In the genomic region with DNA sequence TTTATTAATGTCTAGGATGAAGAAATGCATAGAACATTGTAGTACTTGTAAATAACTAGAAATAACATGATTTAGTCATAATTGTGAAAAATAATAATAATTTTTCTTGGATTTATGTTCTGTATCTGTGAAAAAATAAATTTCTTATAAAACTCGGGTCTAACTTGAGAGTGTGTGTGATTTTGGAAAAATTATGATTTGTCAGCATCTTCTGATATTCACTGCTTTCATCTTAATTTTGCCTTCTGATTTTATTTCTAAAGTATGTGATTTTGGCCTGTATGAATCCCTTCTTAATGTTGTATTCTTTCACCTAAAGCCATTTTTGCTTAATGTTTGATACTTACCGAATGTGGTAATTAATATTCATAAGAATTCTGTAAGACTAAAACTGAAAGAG, we compare ENCODE assay signal across 20 cellular contexts. TPM values are rescaled to one million over a fixed set of nuclear protein-coding genes. Genes with fewer than 3 reads are reported as not detected.
A peak's percentile ranks its signal among the peaks of the same experiment; 100 is the strongest.
DNase-seq lines count a peak whose midpoint lies in the region; ATAC-seq, FAIRE-seq and TF ChIP-seq lines count a peak whose summit lies in the region.
"Had no signal": no experiment of that assay in that cellular context is flagged by ENCODE, and none has a peak within 500 bp of the region (broad histone marks: within the 10 kb centered on the region; RNA-seq: fewer than 3 reads in every experiment).

No MANE protein-coding gene starts in this region.

- 3% methylated on average over 2 of the region's 2 CpGs for WGBS in HepG2 (ENCODE audit: low lambda C conversion rate)
- 74% methylated on average over 2 of the region's 2 CpGs for WGBS in right lobe of liver (ENCODE audit: insufficient coverage, low coverage, low lambda C conversion rate, missing lambda C conversion rate)
- WGBS in IMR-90 (ENCODE audit: extremely low coverage in 2 of 2, insufficient read length in 1 of 2), 2 experiments: no CpG with 5 or more reads among the region's 2 CpGs
- 88 to 90% (median 90%) methylated on average over 2 of the region's 2 CpGs for WGBS in small intestine, 3 donors

- peaks cover 24% of the 10 kb centered on the region for H3K36me3 Mint-ChIP-seq in T-helper 17 cell (ENCODE audit: low read depth)

- peak overlapping the region; percentile 62 for H3K27ac Mint-ChIP-seq in T-helper 17 cell
- H3K27ac Mint-ChIP-seq: GM23338, H9 had no signal

- no peak overlapping the region for H3K9ac ChIP-seq in HepG2 (ENCODE audit: insufficient read depth, low read depth, low read length)
- no peak overlapping the region for H3K9ac ChIP-seq in IMR-90 (ENCODE audit: low read depth, low read length)

- H3K9me3 ChIP-seq in HepG2 (ENCODE audit: low read length): no peaks in the 10 kb centered on the region
- no peaks in the 10 kb centered on the region for H3K9me3 ChIP-seq in right lobe of liver
- no peaks in the 10 kb centered on the region for H3K9me3 ChIP-seq in IMR-90 (ENCODE audit: control insufficient read depth, insufficient read depth, low read length)
- H3K9me3 ChIP-seq in T-helper 17 cell (ENCODE audit: control insufficient read depth, low read length, poor library complexity, severe bottlenecking): no peaks in the 10 kb centered on the region
- H3K9me3 ChIP-seq in small intestine (ENCODE audit: control insufficient read depth, low read depth): no peaks in the 10 kb centered on the region
- H3K9me3 ChIP-seq in ascending aorta: no peaks in the 10 kb centered on the region

- POLR2A ChIA-PET in HepG2 (lab: Yijun Ruan, JAX): no interaction called here
- POLR2A ChIA-PET in IMR-90 (lab: Charles Lee; ENCODE audit: unreplicated experiment): interaction anchor here (0.6 kb wide), 1 partner anchor 1150 kb away, joined by 3 read pairs; no protein-coding TSS in a partner anchor

- H3K27me3 Mint-ChIP-seq in T-helper 17 cell: no peaks in the 10 kb centered on the region

- H3K4me3 ChIP-seq in HepG2 (replicated peaks in 1 of 3; ENCODE audit: insufficient read depth in 1 of 3, low read depth in 2 of 3, low read length in 3 of 3): no peak overlapping the region
- H3K4me3 ChIP-seq in right lobe of liver: no peak overlapping the region
- no peak overlapping the region for H3K4me3 ChIP-seq in IMR-90 (ENCODE audit: insufficient read depth, low read depth, low read length)
- H3K4me3 ChIP-seq in small intestine (ENCODE audit: low read depth in 1 of 2, low read length in 2 of 2): no peak overlapping the region
- H3K4me3 ChIP-seq in ascending aorta: no peak overlapping the region
- H3K4me3 ChIP-seq: GM12878, GM23338 had no signal

- no peak for FAIRE-seq in HepG2 (lab: Jason Lieb, UNC)
- peak; percentile 44 for FAIRE-seq in small intestine (lab: Jason Lieb, UNC)
- FAIRE-seq: D721Med, GM12878 had no signal

- intact Hi-C loops in HepG2 (cut with micrococcal nuclease; ENCODE audit: unreplicated experiment) (no loop called here), right lobe of liver (cut with DNase I) (no loop called here), IMR-90 (cut with micrococcal nuclease) (no loop called here), ascending aorta (cut with DNase I) (no loop called here)

- dilution Hi-C loops in IMR-90 (cut with HindIII; ENCODE audit: low sequenced_read_pairs, unreplicated experiment): no loop called here

- peaks cover 23% of the 10 kb centered on the region for H3K4me1 Mint-ChIP-seq in T-helper 17 cell
- H3K4me1 Mint-ChIP-seq: GM23338, H9 had no signal

- no peak overlapping the region for H2AK9ac ChIP-seq in IMR-90 (replicated peaks; ENCODE audit: low read depth, low read length, poor library complexity)

- H3K27ac ChIP-seq in HepG2 (ENCODE audit: extremely low read length, insufficient read depth, low read length): no peak overlapping the region
- no peak overlapping the region for H3K27ac ChIP-seq in right lobe of liver
- no peak overlapping the region for H3K27ac ChIP-seq in IMR-90 (ENCODE audit: insufficient read depth, low read length)
- H3K27ac ChIP-seq in small intestine (ENCODE audit: low read depth in 1 of 2, low read length in 1 of 2): no peak overlapping the region
- H3K27ac ChIP-seq in ascending aorta: no peak overlapping the region

- no peak overlapping the region for H2AFZ ChIP-seq in HepG2 (ENCODE audit: low read length)
- no peak overlapping the region for H2AFZ ChIP-seq in IMR-90 (replicated peaks; ENCODE audit: low read length, poor library complexity)
- H2AFZ ChIP-seq: GM23338 had no signal

- H3K4ac ChIP-seq in IMR-90 (ENCODE audit: low read depth, low read length): no peak overlapping the region

- CTCF ChIA-PET in HepG2 (lab: Yijun Ruan, JAX; ENCODE audit: low intra/inter-chr PET ratio, low total read pairs): no interaction called here
- CTCF ChIA-PET in IMR-90 (lab: Yijun Ruan, JAX): no interaction called here

- H2BK15ac ChIP-seq in IMR-90 (ENCODE audit: low read depth, low read length): no peak overlapping the region

- H4K5ac ChIP-seq in IMR-90 (ENCODE audit: low read depth, low read length): no peak overlapping the region

- no peak overlapping the region for H4K91ac ChIP-seq in IMR-90 (ENCODE audit: insufficient read depth, low read depth, low read length)

- H3K9me1 ChIP-seq in IMR-90 (ENCODE audit: insufficient read depth, low read length): no peaks in the 10 kb centered on the region

- no peak overlapping the region for H2BK20ac ChIP-seq in IMR-90 (ENCODE audit: low read depth, low read length)

- H4K20me1 ChIP-seq in HepG2 (ENCODE audit: insufficient read depth, low read length): no peaks in the 10 kb centered on the region
- H4K20me1 ChIP-seq in IMR-90 (ENCODE audit: insufficient read depth, low read length): no peaks in the 10 kb centered on the region

- no peaks in the 10 kb centered on the region for H3K4me1 ChIP-seq in HepG2 (ENCODE audit: insufficient read depth, low read length)
- H3K4me1 ChIP-seq in right lobe of liver: no peaks in the 10 kb centered on the region
- no peaks in the 10 kb centered on the region for H3K4me1 ChIP-seq in IMR-90 (ENCODE audit: control insufficient read depth, insufficient read depth, low read length)
- no peaks in the 10 kb centered on the region for H3K4me1 ChIP-seq in small intestine (ENCODE audit: control insufficient read depth in 2 of 2, insufficient read depth in 1 of 2, low read depth in 1 of 2, low read length in 1 of 2)
- no peaks in the 10 kb centered on the region for H3K4me1 ChIP-seq in ascending aorta

- no peak for DNase-seq in HepG2 (ENCODE audit: low spot score)
- DNase-seq in right lobe of liver: no peak
- DNase-seq in IMR-90: no peak
- no peak for DNase-seq in T-helper 17 cell
- DNase-seq in small intestine: no peak
- no peak for DNase-seq in ascending aorta (ENCODE audit: low spot score in 2 of 2)
- DNase-seq: 8988T; C1 segment of cervical spinal cord; CD8-positive, alpha-beta T cell; DMS 273 treated with DMSO at 0.1 percent for 48 hours; DMS79; EL; GDM1; H9 had no signal

- TF ChIP-seq RAD21 in HepG2 (CRISPR knock-in tag; IDR thresholded peaks at IDR 0.05): no peak
- no peak for TF ChIP-seq RAD21 in IMR-90 (IDR thresholded peaks at IDR 0.05; ENCODE audit: low read length)

- H3K79me1 ChIP-seq in IMR-90 (ENCODE audit: low read depth in 1 of 2, low read length in 2 of 2): no peaks in the 10 kb centered on the region

- TF ChIP-seq CTCF in HepG2 (CRISPR knock-in tag; IDR thresholded peaks at IDR 0.05) (no peak), right lobe of liver (IDR thresholded peaks at IDR 0.05) (no peak), IMR-90 (conservative IDR thresholded peaks at IDR 0.05; ENCODE audit: low read depth, low read length) (no peak), ascending aorta (IDR thresholded peaks at IDR 0.05) (no peak)

- H3K4me2 ChIP-seq in HepG2 (ENCODE audit: low read depth, low read length): no peak overlapping the region
- no peak overlapping the region for H3K4me2 ChIP-seq in IMR-90 (ENCODE audit: low read depth, low read length)
- H3K4me2 ChIP-seq: GM23338 had no signal

- TF ChIP-seq EP300 in HepG2 (IDR thresholded peaks at IDR 0.05; ENCODE audit: low read depth in 2 of 2, low read length in 2 of 2) (no peak), HepG2 (CRISPR knock-in tag; IDR thresholded peaks at IDR 0.05; ENCODE audit: borderline replicate concordance) (no peak)

- H3K4me3 Mint-ChIP-seq in T-helper 17 cell: no peak overlapping the region
- H3K4me3 Mint-ChIP-seq: CD8-positive, alpha-beta T cell; GM23338; H9 had no signal

- H3K27me3 ChIP-seq in HepG2 (ENCODE audit: control insufficient read depth in 1 of 2, insufficient read depth in 2 of 2, low read length in 2 of 2): no peaks in the 10 kb centered on the region
- H3K27me3 ChIP-seq in right lobe of liver: no peaks in the 10 kb centered on the region
- H3K27me3 ChIP-seq in IMR-90 (ENCODE audit: control insufficient read depth, insufficient read depth, low read length): no peaks in the 10 kb centered on the region
- H3K27me3 ChIP-seq in small intestine (ENCODE audit: control insufficient read depth in 2 of 2, insufficient read depth in 2 of 2, low read length in 2 of 2): no peaks in the 10 kb centered on the region
- H3K27me3 ChIP-seq in ascending aorta: no peaks in the 10 kb centered on the region

- TF ChIP-seq POLR2A in HepG2 (IDR thresholded peaks at IDR 0.05; ENCODE audit: insufficient read depth in 1 of 2, low read depth in 2 of 2, low read length in 2 of 2) (no peak), right lobe of liver (IDR thresholded peaks at IDR 0.05) (no peak), IMR-90 (IDR thresholded peaks at IDR 0.05; ENCODE audit: low read depth, low read length) (no peak), GM18505 (IDR thresholded peaks at IDR 0.05; ENCODE audit: borderline replicate concordance, extremely low read depth, insufficient read depth, insufficient read length) (no peak)

- no peak overlapping the region for H3K56ac ChIP-seq in IMR-90 (ENCODE audit: extremely low read depth, insufficient read depth, low read length)

- no peak overlapping the region for H3K14ac ChIP-seq in IMR-90 (replicated peaks; ENCODE audit: low read depth, low read length)

- no peak overlapping the region for H2BK5ac ChIP-seq in IMR-90 (ENCODE audit: low read depth, low read length, poor library complexity, severe bottlenecking)

- H3K18ac ChIP-seq in IMR-90 (ENCODE audit: low read depth, low read length): no peak overlapping the region

- ATAC-seq in HepG2 (no peak), right lobe of liver (no peak), IMR-90 (ENCODE audit: low read depth) (no peak), T-helper 17 cell (no peak), GM18505 (IDR thresholded peaks at IDR 0.05; ENCODE audit: unreplicated experiment) (no peak), GM21515 (IDR thresholded peaks at IDR 0.05; ENCODE audit: unreplicated experiment) (no peak)
- ATAC-seq: CD8-positive, alpha-beta T cell; GM23338; HCT116 had no signal

- no peak overlapping the region for H3K23ac ChIP-seq in IMR-90 (ENCODE audit: low read depth, low read length)

- no peak overlapping the region for H2BK120ac ChIP-seq in IMR-90 (ENCODE audit: low read depth, low read length)

- no peak overlapping the region for H2AK5ac ChIP-seq in IMR-90 (ENCODE audit: low read depth, low read length)

- BruUV-seq in HepG2 (replicated peaks; lab: Mats Ljungman, UMichigan): no TSS peak
- no TSS peak for BruUV-seq in IMR-90 (replicated peaks; lab: Mats Ljungman, UMichigan)

- in situ Hi-C loops in HepG2 (cut with HindIII; ENCODE audit: extremely low pct_ligation_motif_present, low pct_unique_long_range_greater_than_20kb) (no loop called here), IMR-90 (cut with MboI; ENCODE audit: low sequenced_read_pairs) (no loop called here)

- H3K36me3 ChIP-seq in HepG2 (replicated peaks in 1 of 2; ENCODE audit: control insufficient read depth in 1 of 2, insufficient read depth in 2 of 2, low read length in 2 of 2) (no peaks in the 10 kb centered on the region), right lobe of liver (peaks cover 0 to 22% (median 4%) of the 10 kb centered on the region in 4 donors), IMR-90 (ENCODE audit: control insufficient read depth, insufficient read depth, low read length) (no peaks in the 10 kb centered on the region), small intestine (ENCODE audit: control insufficient read depth in 2 of 2, insufficient read depth in 2 of 2, low read length in 2 of 2) (peaks cover 3 to 10% of the 10 kb centered on the region in 2 donors), ascending aorta (peaks cover 0 to 6% of the 10 kb centered on the region in 2 donors)

- no peaks in the 10 kb centered on the region for H3K79me2 ChIP-seq in HepG2 (ENCODE audit: insufficient read depth, low read length)

- H4K8ac ChIP-seq in IMR-90 (ENCODE audit: low read depth in 2 of 2, low read length in 2 of 2): no peak overlapping the region

RNA-seq across cellular contexts. Expression of a gene that starts 14.3 kb away (rescaled TPM):
- total RNA-seq in HepG2 (2016; rRNA removed; fragmentation: Illumina TruSeq; extraction: Trizol): not detected in 2 replicates
- not detected in 2 replicates for total RNA-seq in HepG2 (2016; cell fraction: cytosol; rRNA removed; fragmentation: Illumina TruSeq; extraction: Trizol; ENCODE audit: low read depth)
- not detected in 2 replicates for total RNA-seq in HepG2 (2016; cell fraction: insoluble cytoplasmic fraction; rRNA removed; fragmentation: Illumina TruSeq; extraction: Trizol)
- total RNA-seq in HepG2 (2016; cell fraction: membrane; rRNA removed; fragmentation: Illumina TruSeq; extraction: Trizol): not detected in 2 replicates
- not detected in 2 replicates for total RNA-seq in HepG2 (2016; cell fraction: nucleus; rRNA removed; fragmentation: Illumina TruSeq; extraction: Trizol)
- polyA plus RNA-seq in HepG2 (2011; rRNA removed): not detected in 2 replicates
- 0.12 TPM in 1 of 2 replicates, not detected in the other for polyA plus RNA-seq in HepG2 (2011; cell fraction: cytosol; rRNA removed)
- not detected in 2 replicates for polyA plus RNA-seq in HepG2 (2011; cell fraction: nucleus; rRNA removed)
- polyA plus RNA-seq in HepG2 (2012): not detected in 2 replicates
- polyA plus RNA-seq in HepG2 (2016; cell fraction: cytosol; fragmentation: Illumina TruSeq; extraction: Trizol; ENCODE audit: low read depth): not detected in 2 replicates
- not detected in 2 replicates for polyA plus RNA-seq in HepG2 (2016; cell fraction: insoluble cytoplasmic fraction; fragmentation: Illumina TruSeq; extraction: Trizol; ENCODE audit: low read depth)
- not detected in 2 replicates for polyA plus RNA-seq in HepG2 (2016; cell fraction: membrane; fragmentation: Illumina TruSeq; extraction: Trizol; ENCODE audit: low read depth)
- not detected in 2 replicates for polyA plus RNA-seq in HepG2 (2016; cell fraction: nucleus; fragmentation: Illumina TruSeq; extraction: Trizol; ENCODE audit: insufficient read depth, low read depth)
- 1.9 TPM in 1 of 2 replicates, not detected in the other for polyA minus RNA-seq in HepG2 (2011; rRNA and poly(A)+ RNA removed; ENCODE audit: low replicate concordance)
- polyA minus RNA-seq in HepG2 (2011; cell fraction: cytosol; rRNA and poly(A)+ RNA removed): not detected in 2 replicates
- not detected in 2 replicates for polyA minus RNA-seq in HepG2 (2011; cell fraction: nucleus; rRNA and poly(A)+ RNA removed)
- 10 to 100 TPM in 2 of 6 experiments, 1 to 10 TPM in 4; 5.6 to 12.0 (median 9.8) TPM for total RNA-seq in right lobe of liver
- total RNA-seq in IMR-90 (2012; rRNA removed): 2.5 and 2.7 TPM in 2 replicates
- 1.8 and 2.2 TPM in 2 replicates for polyA plus RNA-seq in IMR-90 (2012; rRNA removed)
- 0.22 and 0.34 TPM in 2 replicates for polyA plus RNA-seq in IMR-90 (2012; cell fraction: cytosol; rRNA removed)
- polyA plus RNA-seq in IMR-90 (2012; cell fraction: nucleus; rRNA removed; ENCODE audit: low replicate concordance): 0.53 and 5.5 TPM in 2 replicates
- 10 to 100 TPM; 72.5 to 89.4 TPM for total RNA-seq in T-helper 17 cell
- polyA plus RNA-seq in small intestine: 10 to 100 TPM in 2 of 3 donors, 1 to 10 TPM in 1; 6.3 to 29.0 (median 16.2) TPM
- total RNA-seq in ascending aorta: 5.9 TPM
- total RNA-seq: GM23338, H9 had no signal
- polyA plus RNA-seq: GM23338 had no signal

RNA-seq across cellular contexts. Expression of a gene that starts 43.7 kb away (rescaled TPM):
- total RNA-seq in HepG2 (2016; rRNA removed; fragmentation: Illumina TruSeq; extraction: Trizol) (0.04 TPM in 1 of 2 replicates, not detected in the other), right lobe of liver (1 to 10 TPM in 5 of 6 experiments, under 1 TPM in 1; 0.49 to 3.1 (median 1.7) TPM), IMR-90 (2012; rRNA removed) (0.18 and 0.28 TPM in 2 replicates), T-helper 17 cell (10 to 100 TPM; 21.0 to 25.2 TPM), ascending aorta (19.5 TPM)
- not detected in 2 replicates for total RNA-seq in HepG2 (2016; cell fraction: cytosol; rRNA removed; fragmentation: Illumina TruSeq; extraction: Trizol; ENCODE audit: low read depth)
- total RNA-seq in HepG2 (2016; cell fraction: insoluble cytoplasmic fraction; rRNA removed; fragmentation: Illumina TruSeq; extraction: Trizol): 0.17 TPM in 1 of 2 replicates, not detected in the other
- not detected in 2 replicates for total RNA-seq in HepG2 (2016; cell fraction: membrane; rRNA removed; fragmentation: Illumina TruSeq; extraction: Trizol)
- not detected in 2 replicates for total RNA-seq in HepG2 (2016; cell fraction: nucleus; rRNA removed; fragmentation: Illumina TruSeq; extraction: Trizol)
- polyA plus RNA-seq in HepG2 (2011; rRNA removed) (0.04 and 0.12 TPM in 2 replicates), IMR-90 (2012; rRNA removed) (0.13 and 0.19 TPM in 2 replicates), small intestine (1 to 10 TPM in 2 of 3 donors, under 1 TPM in 1; 0.45 to 8.4 (median 1.9) TPM)
- 0.03 TPM in 1 of 2 replicates, not detected in the other for polyA plus RNA-seq in HepG2 (2011; cell fraction: cytosol; rRNA removed)
- 0.06 and 0.10 TPM in 2 replicates for polyA plus RNA-seq in HepG2 (2011; cell fraction: nucleus; rRNA removed)
- not detected in 2 replicates for polyA plus RNA-seq in HepG2 (2012)
- polyA plus RNA-seq in HepG2 (2016; cell fraction: cytosol; fragmentation: Illumina TruSeq; extraction: Trizol; ENCODE audit: low read depth): not detected in 2 replicates
- not detected in 2 replicates for polyA plus RNA-seq in HepG2 (2016; cell fraction: insoluble cytoplasmic fraction; fragmentation: Illumina TruSeq; extraction: Trizol; ENCODE audit: low read depth)
- polyA plus RNA-seq in HepG2 (2016; cell fraction: membrane; fragmentation: Illumina TruSeq; extraction: Trizol; ENCODE audit: low read depth): not detected in 2 replicates
- polyA plus RNA-seq in HepG2 (2016; cell fraction: nucleus; fragmentation: Illumina TruSeq; extraction: Trizol; ENCODE audit: insufficient read depth, low read depth): 0.69 TPM in 1 of 2 replicates, not detected in the other
- polyA minus RNA-seq in HepG2 (2011; rRNA and poly(A)+ RNA removed; ENCODE audit: low replicate concordance): 0.84 TPM in 1 of 2 replicates, not detected in the other
- polyA minus RNA-seq in HepG2 (2011; cell fraction: cytosol; rRNA and poly(A)+ RNA removed): not detected in 2 replicates
- 0.39 TPM in 1 of 2 replicates, not detected in the other for polyA minus RNA-seq in HepG2 (2011; cell fraction: nucleus; rRNA and poly(A)+ RNA removed)
- 0.01 and 0.13 TPM in 2 replicates for polyA plus RNA-seq in IMR-90 (2012; cell fraction: cytosol; rRNA removed)
- 0.10 and 0.52 TPM in 2 replicates for polyA plus RNA-seq in IMR-90 (2012; cell fraction: nucleus; rRNA removed; ENCODE audit: low replicate concordance)
- total RNA-seq: GM23338, H9 had no signal
- polyA plus RNA-seq: GM23338 had no signal

Comparison
In these comparisons a context has a peak if more than half of its experiments do, and no peak if none do; other contexts are left out.
1. RNA of a gene that starts 14.3 kb away (total RNA-seq): 72.5 to 89.4 TPM in T-helper 17 cell; 5.6 to 12.0 TPM in right lobe of liver, 5.9 TPM in ascending aorta (single experiment), 2.5 to 2.7 TPM in IMR-90 and not detected in HepG2; every median in the first group is over 4 times any median in the second.